ENCODE assay signal across 8 cellular contexts in genomic region chr2:103254611-103255010, GRCh38.
"Had no signal": no experiment of that assay in that cellular context is flagged by ENCODE, and none has a peak within 500 bp of the region (broad histone marks: within the 10 kb centered on the region; RNA-seq: fewer than 3 reads in every experiment).

No MANE protein-coding gene starts in this region.

- H3K36me3 Mint-ChIP-seq: IgD-negative memory B cell had no signal

- H3K4me3 ChIP-seq: K562 had no signal

- H3K4me3 Mint-ChIP-seq: IgD-negative memory B cell had no signal

- H3K27me3 Mint-ChIP-seq: IgD-negative memory B cell had no signal

- H3K9ac ChIP-seq: KMS-11 had no signal

- H3K27ac ChIP-seq: HL-60, KMS-11 had no signal

- H3K4me2 ChIP-seq: KMS-11 had no signal

- DNase-seq: IMR-90, KBM-7, KG1 had no signal

- H3K27ac Mint-ChIP-seq: IgD-negative memory B cell had no signal

- ATAC-seq: HepG2, K562 had no signal
